1 cellular context compared by ENCODE assay signal in the genomic region with DNA sequence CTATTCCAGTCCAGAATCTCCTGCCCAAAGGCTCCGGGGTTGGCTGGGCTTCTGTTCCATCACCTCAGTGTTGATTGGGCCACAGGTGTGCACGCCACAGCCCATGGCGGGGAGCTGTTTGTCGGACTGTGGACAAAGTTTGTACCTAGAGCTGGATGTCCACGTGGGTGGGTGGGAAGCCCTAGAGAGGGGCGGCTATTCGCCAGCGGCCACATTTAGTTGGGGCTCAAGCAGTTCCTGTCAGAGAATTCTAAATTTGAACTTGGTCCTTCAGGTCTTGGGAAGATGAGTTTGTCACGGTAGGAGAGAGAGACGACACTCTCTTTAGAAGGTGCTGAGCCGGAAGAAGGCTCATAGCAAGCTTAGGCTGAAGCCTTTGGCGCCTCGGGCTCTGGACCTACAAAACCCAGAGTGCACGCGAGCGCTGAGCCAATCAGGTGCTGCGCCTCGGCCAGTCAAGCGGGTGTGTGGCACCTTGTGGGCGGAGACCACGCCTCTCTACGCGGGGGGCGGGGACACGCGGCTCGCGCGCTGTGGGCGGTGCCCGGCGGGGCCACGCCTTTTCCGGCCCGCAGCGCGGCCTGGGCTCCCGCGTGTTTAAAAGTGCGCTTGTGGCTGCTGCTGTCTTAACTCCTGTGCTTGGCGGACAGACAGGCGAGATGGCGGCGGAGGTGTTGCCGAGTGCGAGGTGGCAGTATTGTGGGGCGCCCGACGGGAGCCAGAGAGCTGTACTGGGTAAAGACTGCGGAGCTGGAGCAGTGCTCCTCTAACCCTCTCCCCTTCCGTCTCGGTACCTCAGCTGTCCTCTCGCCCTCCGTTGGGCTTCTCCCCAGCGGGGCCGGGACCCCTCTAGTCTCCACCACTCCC.
A peak's percentile ranks its signal among the peaks of the same experiment; 100 is the strongest.
TF ChIP-seq lines count a peak whose summit lies in the region.

A gene with protein sequence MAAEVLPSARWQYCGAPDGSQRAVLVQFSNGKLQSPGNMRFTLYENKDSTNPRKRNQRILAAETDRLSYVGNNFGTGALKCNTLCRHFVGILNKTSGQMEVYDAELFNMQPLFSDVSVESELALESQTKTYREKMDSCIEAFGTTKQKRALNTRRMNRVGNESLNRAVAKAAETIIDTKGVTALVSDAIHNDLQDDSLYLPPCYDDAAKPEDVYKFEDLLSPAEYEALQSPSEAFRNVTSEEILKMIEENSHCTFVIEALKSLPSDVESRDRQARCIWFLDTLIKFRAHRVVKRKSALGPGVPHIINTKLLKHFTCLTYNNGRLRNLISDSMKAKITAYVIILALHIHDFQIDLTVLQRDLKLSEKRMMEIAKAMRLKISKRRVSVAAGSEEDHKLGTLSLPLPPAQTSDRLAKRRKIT (plus strand): TSS at position 560 of the 867 bp plus-strand sequence. CDS start 100 bp downstream, at position 660.

TF ChIP-seq in HepG2, 621 proteins besides CTCF, POLR2A, EP300 and RAD21 (continued from another document):
- no peak for TF ChIP-seq KIAA2018 (CRISPR knock-in tag; IDR thresholded peaks at IDR 0.05; ENCODE audit: borderline replicate concordance)
- TF ChIP-seq, protein P1, sequence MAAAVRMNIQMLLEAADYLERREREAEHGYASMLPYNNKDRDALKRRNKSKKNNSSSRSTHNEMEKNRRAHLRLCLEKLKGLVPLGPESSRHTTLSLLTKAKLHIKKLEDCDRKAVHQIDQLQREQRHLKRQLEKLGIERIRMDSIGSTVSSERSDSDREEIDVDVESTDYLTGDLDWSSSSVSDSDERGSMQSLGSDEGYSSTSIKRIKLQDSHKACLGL (CRISPR knock-in tag; IDR thresholded peaks at IDR 0.05): peak; percentile 75; the same call in 1 of the 2 replicates
